ENCODE assay signal across 9 cellular contexts in genomic region chr10:52314822-52315552, GRCh38. TPM values are rescaled to one million over a fixed set of nuclear protein-coding genes. Genes with fewer than 3 reads are reported as not detected.
DNase-seq lines count a peak whose midpoint lies in the region; ATAC-seq, FAIRE-seq and TF ChIP-seq lines count a peak whose summit lies in the region.
"Had no signal": no experiment of that assay in that cellular context is flagged by ENCODE, and none has a peak within 500 bp of the region (broad histone marks: within the 10 kb centered on the region; RNA-seq: fewer than 3 reads in every experiment).

No MANE protein-coding gene starts in this region.

- H3K9ac ChIP-seq in kidney (ENCODE audit: low read length in 2 of 2), result no peak overlapping the region

- TF ChIP-seq CTCF in kidney (IDR thresholded peaks at IDR 0.05; ENCODE audit: borderline replicate concordance, extremely low read depth, insufficient read depth), result no peak
- no peak for TF ChIP-seq CTCF in stomach (IDR thresholded peaks at IDR 0.05)

- 10 to 23% (median 10%) methylated on average over 17 to 36 of the region's 36 CpGs for whole genome bisulfite sequencing in stomach, 5 donors

- H3K36me3 ChIP-seq in kidney (ENCODE audit: control insufficient read depth in 1 of 2, insufficient read depth in 2 of 2, low read length in 2 of 2), result no peaks in the 10 kb centered on the region
- H3K36me3 ChIP-seq in stomach, result no peaks in the 10 kb centered on the region

- H3K4me3 ChIP-seq in kidney (ENCODE audit: low read length in 2 of 2) (peak overlapping the region; percentile 51 to 52), stomach (peak overlapping the region; percentile 43 to 56 (median 46))

- no peaks in the 10 kb centered on the region for H3K9me3 ChIP-seq in kidney (ENCODE audit: control insufficient read depth in 1 of 2, low read length in 2 of 2)
- H3K9me3 ChIP-seq in stomach, result no peaks in the 10 kb centered on the region

- peaks cover 0 to 60% (median 23%) of the 10 kb centered on the region in 3 donors for H3K27me3 ChIP-seq in stomach

- TF ChIP-seq EP300 in stomach (IDR thresholded peaks at IDR 0.05), result no peak

- DNase-seq in astrocyte of the hippocampus (ENCODE audit: low read depth, low spot score) (peak; percentile 70), kidney (no peak), stomach (no peak), NCI-H1417 (lab: John Stamatoyannopoulos, UW) (no peak)
- DNase-seq: NCI-H1092 treated with DMSO at 0.1 percent for 48 hours had no signal

- H3K27ac ChIP-seq in kidney (ENCODE audit: low read depth in 2 of 2, low read length in 2 of 2) (no peak overlapping the region), stomach (no peak overlapping the region)

- no peak for FAIRE-seq in kidney (lab: Jason Lieb, UNC)

- TF ChIP-seq POLR2A in stomach (IDR thresholded peaks at IDR 0.05), result no peak

- ATAC-seq in HG02642 (IDR thresholded peaks at IDR 0.05; ENCODE audit: poor library complexity, unreplicated experiment) (peak; percentile 20), GM19467 (IDR thresholded peaks at IDR 0.05; ENCODE audit: unreplicated experiment) (no peak), GM21529 (IDR thresholded peaks at IDR 0.05; ENCODE audit: unreplicated experiment) (no peak)
- ATAC-seq in activated CD4-positive, CD25-positive, alpha-beta regulatory T cell treated with anti-CD3 and anti-CD28 coated beads, Interleukin-2, amount 50 U/mL, for 24 hours, result no peak

- H3K4me1 ChIP-seq in kidney (ENCODE audit: control insufficient read depth in 1 of 2, insufficient read depth in 1 of 2, low read depth in 1 of 2, low read length in 2 of 2) (peaks cover 6 to 8% of the 10 kb centered on the region in 2 donors), stomach (peaks cover 13 to 25% (median 22%) of the 10 kb centered on the region in 4 donors)

- intact Hi-C loops in kidney (cut with DNase I) (no loop called here), stomach (cut with DNase I; ENCODE audit: low total_unique reads) (loop anchor here (5.0 kb wide), 1 partner anchor 172 kb away; no protein-coding TSS in a partner anchor)

RNA-seq across cellular contexts. Expression of gene DKK1, which starts 0.9 kb away (rescaled TPM):
- total RNA-seq in kidney (1.5 TPM), stomach (1 to 10 TPM in 2 of 5 donors, not detected in 3; 1.2 to 3.5 TPM)
- polyA plus RNA-seq in kidney (ENCODE audit: insufficient read depth, low read depth, low replicate concordance) (not detected), stomach (1 to 10 TPM in 1 of 3 donors, under 1 TPM in 2; 0.73 to 4.0 (median 0.76) TPM)
